Comparison of ENCODE assay signal across 11 cellular contexts in genomic region chr22:44351037-44351436, GRCh38. TPM values are rescaled to one million over a fixed set of nuclear protein-coding genes. Genes with fewer than 3 reads are reported as not detected.
"Had no signal": no experiment of that assay in that cellular context is flagged by ENCODE, and none has a peak within 500 bp of the region (broad histone marks: within the 10 kb centered on the region; RNA-seq: fewer than 3 reads in every experiment).

No MANE protein-coding gene starts in this region.

- H3K36me3 ChIP-seq: cardiac muscle cell, colonic mucosa, esophagus squamous epithelium, heart right ventricle, tibial artery had no signal

- H3K4me1 ChIP-seq: colonic mucosa had no signal

- H3K4me1 Mint-ChIP-seq: neural crest cell had no signal

- H2AFZ ChIP-seq: parathyroid adenoma had no signal

- H3K79me2 ChIP-seq: parathyroid adenoma had no signal

- H3K36me3 Mint-ChIP-seq: activated CD4-positive, alpha-beta memory T cell treated with anti-CD3 and anti-CD28 coated beads for 36 hours had no signal

- ATAC-seq: left ventricle myocardium superior had no signal

- H3K4me3 ChIP-seq: cardiac muscle cell, colonic mucosa, esophagus squamous epithelium, heart right ventricle, tibial artery had no signal

- DNase-seq: activated T-cell treated with anti-CD3 and anti-CD28 coated beads, Interleukin-2, amount 50 U/mL, for 4 hours; colonic mucosa; esophagus squamous epithelium; heart right ventricle; left ventricle myocardium superior; tibial artery had no signal

- H3K27me3 ChIP-seq: cardiac muscle cell, colonic mucosa had no signal

- H3K4me3 Mint-ChIP-seq: activated CD4-positive, alpha-beta memory T cell treated with anti-CD3 and anti-CD28 coated beads for 36 hours; activated naive CD8-positive, alpha-beta T cell treated with anti-CD3 and anti-CD28 coated beads, Interleukin-2, amount 50 U/mL, for 24 hours; activated T-cell treated with anti-CD3 and anti-CD28 coated beads, Interleukin-2, amount 50 U/mL, for 4 hours; neural crest cell had no signal

- H3K9me3 Mint-ChIP-seq: activated CD4-positive, alpha-beta memory T cell treated with anti-CD3 and anti-CD28 coated beads for 36 hours; activated naive CD8-positive, alpha-beta T cell treated with anti-CD3 and anti-CD28 coated beads, Interleukin-2, amount 50 U/mL, for 24 hours; activated T-cell treated with anti-CD3 and anti-CD28 coated beads, Interleukin-2, amount 50 U/mL, for 4 hours; neural crest cell had no signal

- H3K9ac ChIP-seq: parathyroid adenoma had no signal

- H3K9me3 ChIP-seq: colonic mucosa, esophagus squamous epithelium, heart right ventricle, tibial artery had no signal

- H3K27ac ChIP-seq: cardiac muscle cell, colonic mucosa, esophagus squamous epithelium, heart right ventricle, parathyroid adenoma, tibial artery had no signal

RNA-seq across cellular contexts. Expression of gene SHISAL1, which starts 38.3 kb away (rescaled TPM):
- total RNA-seq: activated CD4-positive, alpha-beta memory T cell treated with anti-CD3 and anti-CD28 coated beads for 36 hours; activated T-cell treated with anti-CD3 and anti-CD28 coated beads, Interleukin-2, amount 50 U/mL, for 4 hours had no signal
